ENCODE assay signal across 19 cellular contexts in genomic region chr4:41977709-41978108, GRCh38. TPM values are rescaled to one million over a fixed set of nuclear protein-coding genes. Genes with fewer than 3 reads are reported as not detected.
A peak's percentile ranks its signal among the peaks of the same experiment; 100 is the strongest.
DNase-seq lines count a peak whose midpoint lies in the region; ATAC-seq and TF ChIP-seq lines count a peak whose summit lies in the region.
"Had no signal": no experiment of that assay in that cellular context is flagged by ENCODE, and none has a peak within 500 bp of the region (broad histone marks: within the 10 kb centered on the region; RNA-seq: fewer than 3 reads in every experiment).

No MANE protein-coding gene starts in this region.

- in situ Hi-C loops in brain microvascular endothelial cell (cut with HindIII; ENCODE audit: low pct_ligation_motif_present, low sequenced_read_pairs) = no loop called here
- in situ Hi-C loops in GM13976 (cut with MboI; ENCODE audit: low sequenced_read_pairs, unreplicated experiment) = loop anchor here (25.0 kb wide), 1 partner anchor 535 kb away; no protein-coding TSS in a partner anchor

- H2AK5ac ChIP-seq in mesenchymal stem cell (ENCODE audit: low read length, severe bottlenecking) = no peak overlapping the region

- H3K14ac ChIP-seq in mesenchymal stem cell (ENCODE audit: low read length in 2 of 2) = no peak overlapping the region

- no peak overlapping the region for H3K4me3 Mint-ChIP-seq in CD14-positive monocyte
- H3K4me3 Mint-ChIP-seq: activated CD4-positive, alpha-beta T cell treated with anti-CD3 and anti-CD28 coated beads, Interleukin-2, amount 10 ng/mL, durations not matched to agents 7 days and 5 days; activated naive CD8-positive, alpha-beta T cell treated with anti-CD3 and anti-CD28 coated beads for 36 hours; activated T-cell treated with anti-CD3 and anti-CD28 coated beads, Interleukin-2, amount 50 U/mL, for 24 hours had no signal

- peaks cover 0 to 1% (median 0%) of the 10 kb centered on the region in 3 donors for H3K27me3 Mint-ChIP-seq in CD14-positive monocyte (ENCODE audit: low read depth in 3 of 3)
- H3K27me3 Mint-ChIP-seq: activated CD4-positive, alpha-beta T cell treated with anti-CD3 and anti-CD28 coated beads, Interleukin-2, amount 10 ng/mL, durations not matched to agents 7 days and 5 days had no signal

- TF ChIP-seq CTCF in brain microvascular endothelial cell (IDR thresholded peaks at IDR 0.05; ENCODE audit: low read depth, low read length, missing control alignments) (no peak), CD14-positive monocyte (IDR thresholded peaks at IDR 0.05) (no peak), GM13976 (IDR thresholded peaks at IDR 0.05; ENCODE audit: borderline replicate concordance, control extremely low read depth, extremely low read depth, insufficient read depth, missing control alignments) (no peak)

- H2BK120ac ChIP-seq in mesenchymal stem cell (ENCODE audit: low read depth, low read length) = no peak overlapping the region

- no peak overlapping the region for H3K4ac ChIP-seq in mesenchymal stem cell (ENCODE audit: low read depth in 1 of 2, low read length in 2 of 2)

- intact Hi-C loops in CD14-positive monocyte (cut with micrococcal nuclease) = no loop called here

- peak overlapping the region; percentile 67 for H2AFZ ChIP-seq in mesenchymal stem cell (ENCODE audit: low read depth, low read length)

- H4K91ac ChIP-seq in mesenchymal stem cell (ENCODE audit: low read length) = no peak overlapping the region

- H2BK5ac ChIP-seq in mesenchymal stem cell (ENCODE audit: low read depth, low read length, poor library complexity, severe bottlenecking) = no peak overlapping the region

- H3K4me3 ChIP-seq in brain microvascular endothelial cell (ENCODE audit: low read depth, low read length) (no peak overlapping the region), mesenchymal stem cell (ENCODE audit: insufficient read depth in 1 of 2, low read depth in 1 of 2, low read length in 2 of 2) (no peak overlapping the region)
- H3K4me3 ChIP-seq: uterus had no signal

- H3K4me1 ChIP-seq in mesenchymal stem cell (ENCODE audit: control insufficient read depth, insufficient read depth, low read depth, low read length) = no peaks in the 10 kb centered on the region
- H3K4me1 ChIP-seq: uterus had no signal

- H3K23ac ChIP-seq in mesenchymal stem cell (ENCODE audit: low read length in 2 of 2) = no peak overlapping the region

- H3K27me3 ChIP-seq in brain microvascular endothelial cell (replicated peaks) (no peaks in the 10 kb centered on the region), mesenchymal stem cell (ENCODE audit: control insufficient read depth in 1 of 2, insufficient read depth in 1 of 2, low read length in 2 of 2) (no peaks in the 10 kb centered on the region)
- H3K27me3 ChIP-seq: uterus had no signal

- no peak overlapping the region for H2BK15ac ChIP-seq in mesenchymal stem cell (ENCODE audit: low read depth, poor library complexity, severe bottlenecking)

- no peak overlapping the region for H3K9ac ChIP-seq in mesenchymal stem cell (ENCODE audit: low read length)

- WGBS in mesenchymal stem cell = 100% methylated on average over 1 of the region's 3 CpGs

- peaks cover 0 to 23% (median 3%) of the 10 kb centered on the region in 7 donors for H3K9me3 Mint-ChIP-seq in CD14-positive monocyte
- H3K9me3 Mint-ChIP-seq: activated CD4-positive, alpha-beta T cell treated with anti-CD3 and anti-CD28 coated beads, Interleukin-2, amount 10 ng/mL, durations not matched to agents 7 days and 5 days; activated naive CD8-positive, alpha-beta T cell treated with anti-CD3 and anti-CD28 coated beads for 36 hours; activated T-cell treated with anti-CD3 and anti-CD28 coated beads, Interleukin-2, amount 50 U/mL, for 24 hours had no signal

- peaks cover 16% of the 10 kb centered on the region for H3K4me1 Mint-ChIP-seq in CD14-positive monocyte
- H3K4me1 Mint-ChIP-seq: activated CD4-positive, alpha-beta T cell treated with anti-CD3 and anti-CD28 coated beads, Interleukin-2, amount 10 ng/mL, durations not matched to agents 7 days and 5 days had no signal

- DNase-seq in EH (ENCODE audit: low read depth) (peak; percentile 67), Kasumi-1 (lab: John Stamatoyannopoulos, UW) (peak; percentile 42 to 47), brain microvascular endothelial cell (peak; percentile 30), mesenchymal stem cell (peak; percentile 38), CD14-positive monocyte (ENCODE audit: low spot score) (no peak), GM13976 (ENCODE audit: low spot score) (no peak)
- no peak for DNase-seq in stimulated activated CD4-positive, alpha-beta T cell treated with anti-CD3 and anti-CD28 coated beads, Interleukin-2, amount 100 ng/mL, for 48 hours
- DNase-seq: activated CD4-positive, alpha-beta T cell treated with anti-CD3 and anti-CD28 coated beads, Interleukin-2, amount 10 ng/mL, durations not matched to agents 7 days and 5 days; activated naive CD8-positive, alpha-beta T cell treated with anti-CD3 and anti-CD28 coated beads for 36 hours; activated T-cell treated with anti-CD3 and anti-CD28 coated beads, Interleukin-2, amount 50 U/mL, for 24 hours; C1 segment of cervical spinal cord; central memory CD4-positive, alpha-beta T cell; mesendoderm; NCI-H524; occipital lobe; stimulated activated naive CD4-positive, alpha-beta T cell; uterus had no signal

- no peak overlapping the region for H3K4me2 ChIP-seq in mesenchymal stem cell (ENCODE audit: low read length, poor library complexity, severe bottlenecking)

- no peak overlapping the region for H3K27ac Mint-ChIP-seq in CD14-positive monocyte
- H3K27ac Mint-ChIP-seq: activated CD4-positive, alpha-beta T cell treated with anti-CD3 and anti-CD28 coated beads, Interleukin-2, amount 10 ng/mL, durations not matched to agents 7 days and 5 days; activated naive CD8-positive, alpha-beta T cell treated with anti-CD3 and anti-CD28 coated beads for 36 hours; activated T-cell treated with anti-CD3 and anti-CD28 coated beads, Interleukin-2, amount 50 U/mL, for 24 hours had no signal

- peak overlapping the region; percentile 87 for H4K8ac ChIP-seq in mesenchymal stem cell (ENCODE audit: low read length)

- no peak overlapping the region for H3K27ac ChIP-seq in brain microvascular endothelial cell
- no peak overlapping the region for H3K27ac ChIP-seq in mesenchymal stem cell (ENCODE audit: low read length, poor library complexity, severe bottlenecking)
- H3K27ac ChIP-seq: uterus had no signal

- no peak for ATAC-seq in GM18858 (IDR thresholded peaks at IDR 0.05; ENCODE audit: unreplicated experiment)
- ATAC-seq: HCT116 had no signal

- no peaks in the 10 kb centered on the region for H3K36me3 Mint-ChIP-seq in CD14-positive monocyte
- H3K36me3 Mint-ChIP-seq: activated naive CD8-positive, alpha-beta T cell treated with anti-CD3 and anti-CD28 coated beads for 36 hours had no signal

- H3K36me3 ChIP-seq in brain microvascular endothelial cell (replicated peaks) = no peaks in the 10 kb centered on the region
- H3K36me3 ChIP-seq in mesenchymal stem cell (ENCODE audit: control insufficient read depth in 1 of 2, insufficient read depth in 2 of 2, low read depth in 1 of 2, low read length in 2 of 2) = no peaks in the 10 kb centered on the region
- H3K36me3 ChIP-seq: uterus had no signal

- no peaks in the 10 kb centered on the region for H3K9me3 ChIP-seq in mesenchymal stem cell (ENCODE audit: control insufficient read depth, low read length)
- H3K9me3 ChIP-seq: uterus had no signal

- H3K18ac ChIP-seq in mesenchymal stem cell (ENCODE audit: low read depth in 1 of 2, low read length in 2 of 2) = no peak overlapping the region

- no peaks in the 10 kb centered on the region for H3K79me1 ChIP-seq in mesenchymal stem cell (replicated peaks; ENCODE audit: low read length, poor library complexity, severe bottlenecking)

- peak overlapping the region in 1 of 2 experiments; percentile 46 for H2BK12ac ChIP-seq in mesenchymal stem cell (ENCODE audit: low read length in 2 of 2)

RNA-seq across cellular contexts. Expression of gene DCAF4L1, which starts 3.8 kb away (rescaled TPM):
- polyA plus RNA-seq in mesenchymal stem cell (2013, experiment 1 of 2) = 0.03 TPM
- under 0.01 TPM for polyA plus RNA-seq in mesenchymal stem cell (2013, experiment 2 of 2)
- not detected for polyA plus RNA-seq in CD14-positive monocyte

RNA-seq across cellular contexts. Expression of gene SLC30A9, which starts 12.6 kb away (rescaled TPM):
- polyA plus RNA-seq in mesenchymal stem cell (2013, experiment 1 of 2) = 34.9 TPM
- polyA plus RNA-seq in mesenchymal stem cell (2013, experiment 2 of 2) = 35.7 TPM
- 10 to 100 TPM; 41.0 to 47.2 TPM for polyA plus RNA-seq in CD14-positive monocyte

RNA-seq across cellular contexts. Expression of gene TMEM33, which starts 42.5 kb away (rescaled TPM):
- 49.6 TPM for polyA plus RNA-seq in mesenchymal stem cell (2013, experiment 1 of 2)
- polyA plus RNA-seq in mesenchymal stem cell (2013, experiment 2 of 2) = 49.8 TPM
- polyA plus RNA-seq in CD14-positive monocyte = 10 to 100 TPM; 60.7 to 61.6 TPM

Comparison
In these comparisons a context has a peak if more than half of its experiments do, and no peak if none do; other contexts are left out.
1. DNase-seq: peak in EH (single experiment), Kasumi-1 (2 of 2), brain microvascular endothelial cell (single experiment) and mesenchymal stem cell (single experiment); none in CD14-positive monocyte (single experiment), stimulated activated CD4-positive, alpha-beta T cell treated with anti-CD3 and anti-CD28 coated beads, Interleukin-2, amount 100 ng/mL, for 48 hours (0 of 2) and GM13976 (single experiment).